19 cellular contexts compared by ENCODE assay signal in the genomic region with DNA sequence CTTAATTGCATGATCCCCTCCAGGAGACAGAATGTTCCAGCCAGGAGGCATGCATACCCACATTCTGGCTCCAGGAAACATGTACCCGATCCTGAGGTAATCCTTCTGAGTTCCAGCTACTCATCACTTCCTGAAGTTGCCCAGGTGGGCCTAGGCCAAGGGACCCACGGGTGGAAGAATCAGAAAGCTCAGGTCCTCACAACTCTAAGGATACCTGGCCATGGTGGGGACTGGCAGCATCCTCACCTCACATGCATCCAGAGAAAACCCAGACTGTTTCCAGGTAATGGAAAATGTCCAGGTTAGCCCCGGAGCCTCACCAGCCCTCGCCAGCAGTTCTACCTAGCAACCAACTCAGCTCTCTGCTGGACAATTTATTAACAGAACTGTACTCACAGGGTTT.
A peak's percentile ranks its signal among the peaks of the same experiment; 100 is the strongest.
DNase-seq lines count a peak whose midpoint lies in the region; ATAC-seq and FAIRE-seq lines count a peak whose summit lies in the region.
"Had no signal": no experiment of that assay in that cellular context is flagged by ENCODE, and none has a peak within 500 bp of the region (broad histone marks: within the 10 kb centered on the region; RNA-seq: fewer than 3 reads in every experiment).

No MANE protein-coding gene starts in this region.

- H3K36me3 Mint-ChIP-seq in central memory CD8-positive, alpha-beta T cell (ENCODE audit: insufficient read depth): peaks cover 2% of the 10 kb centered on the region

- ATAC-seq in central memory CD8-positive, alpha-beta T cell (replicated peaks; ENCODE audit: extremely low read depth, poor library complexity, severe bottlenecking): no peak
- no peak for ATAC-seq in HG03045 (IDR thresholded peaks at IDR 0.05; ENCODE audit: unreplicated experiment)
- no peak for ATAC-seq in GM21447 (IDR thresholded peaks at IDR 0.05; ENCODE audit: unreplicated experiment)
- ATAC-seq: foreskin keratinocyte, PC-3, T-cell had no signal

- peaks cover 42% of the 10 kb centered on the region for H3K4me1 Mint-ChIP-seq in central memory CD8-positive, alpha-beta T cell

- no peaks in the 10 kb centered on the region for H3K9me3 Mint-ChIP-seq in central memory CD8-positive, alpha-beta T cell

- peaks cover 12% of the 10 kb centered on the region for H3K27me3 Mint-ChIP-seq in central memory CD8-positive, alpha-beta T cell

- FAIRE-seq in islet of Langerhans (lab: Jason Lieb, UNC): peak; percentile 36

- DNase-seq in AG20443 (ENCODE audit: low spot score) (peak; percentile 2), posterior vena cava (ENCODE audit: low spot score) (peak; percentile 46), HPDE6-E6E7 (ENCODE audit: extremely low spot score) (no peak), NCI-H526 (lab: John Stamatoyannopoulos, UW) (no peak)
- DNase-seq in central memory CD8-positive, alpha-beta T cell (ENCODE audit: low spot score in 2 of 2): no peak
- DNase-seq: ACHN; activated effector memory CD4-positive, alpha-beta T cell treated with anti-CD3 and anti-CD28 coated beads, Interleukin-2, amount 50 U/mL, for 16 hours; DMS 273 treated with DMSO at 0.1 percent for 48 hours; foreskin keratinocyte; KG1; kidney glomerular epithelial cell; midbrain; NCI-H1694; PC-3; stimulated activated CD4-positive, alpha-beta T cell treated with anti-CD3 and anti-CD28 coated beads, Interleukin-4, amount 100 ng/mL, for 4 hours; T-cell had no signal

- H3K27ac Mint-ChIP-seq in central memory CD8-positive, alpha-beta T cell (ENCODE audit: low read depth): peak overlapping the region; percentile 29

- intact Hi-C loops in posterior vena cava (cut with DNase I): no loop called here

- no peak overlapping the region for H3K4me3 Mint-ChIP-seq in central memory CD8-positive, alpha-beta T cell
- H3K4me3 Mint-ChIP-seq: T-cell had no signal

Comparison
In these comparisons a context has a peak if more than half of its experiments do, and no peak if none do; other contexts are left out.
1. DNase-seq: peak in AG20443 (single experiment) and posterior vena cava (single experiment); none in central memory CD8-positive, alpha-beta T cell (0 of 2), HPDE6-E6E7 (single experiment) and NCI-H526 (0 of 2).